ENCODE assay signal across 35 cellular contexts in the genomic region with DNA sequence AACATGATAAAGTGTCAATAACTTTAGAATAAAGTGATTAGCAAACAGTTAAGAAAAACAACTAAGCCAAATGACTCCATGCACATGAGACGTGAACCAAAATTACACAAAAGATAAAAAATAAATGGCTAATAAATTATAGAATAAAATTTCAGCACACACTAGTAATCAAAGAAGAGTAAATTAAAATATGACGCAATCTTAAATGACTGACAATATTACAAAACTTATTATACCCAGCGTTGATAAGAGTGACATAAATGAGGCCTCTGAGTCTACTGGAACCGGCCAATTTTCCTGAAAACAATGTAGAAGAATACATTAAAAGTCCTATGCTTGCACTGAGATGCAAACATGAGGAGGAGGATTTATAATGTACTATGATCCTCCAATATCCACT.
"Had no signal": no experiment of that assay in that cellular context is flagged by ENCODE, and none has a peak within 500 bp of the region (broad histone marks: within the 10 kb centered on the region; RNA-seq: fewer than 3 reads in every experiment).

No MANE protein-coding gene starts in this region.

- H3K9me3 ChIP-seq: MG63 had no signal

- H3K4me3 ChIP-seq: MG63 had no signal

- H3K36me3 ChIP-seq: MG63 had no signal

- H3K27me3 ChIP-seq: MG63 had no signal

- DNase-seq: Kasumi-1, MG63, MM.1S, MV-4-11, NCI-H1048, NCI-H1092, NCI-H1092 treated with DMSO at 0.1 percent for 48 hours, NCI-H1105, NCI-H1105 treated with DMSO at 0.1 percent for 48 hours, NCI-H1417, NCI-H1417 treated with DMSO at 0.1 percent for 48 hours, NCI-H1436, NCI-H1436 treated with DMSO at 0.1 percent for 48 hours, NCI-H146, NCI-H1694, NCI-H1694 treated with DMSO at 0.1 percent for 48 hours, NCI-H187, NCI-H187 treated with DMSO at 0.1 percent for 48 hours, NCI-H1930, NCI-H2029, NCI-H2029 treated with DMSO at 0.1 percent for 48 hours, NCI-H2081, NCI-H2081 treated with DMSO at 0.1 percent for 48 hours, NCI-H2107, NCI-H2171, NCI-H2171 treated with DMSO at 0.1 percent for 48 hours, NCI-H2227 treated with DMSO at 0.1 percent for 48 hours, NCI-H226, NCI-H345, NCI-H446, NCI-H446 treated with DMSO at 0.1 percent for 48 hours, NCI-H510A, NCI-H510A treated with DMSO at 0.1 percent for 48 hours, NCI-H524, NCI-H524 treated with DMSO at 0.1 percent for 48 hours had no signal
